1 cellular context compared by ENCODE assay signal in genomic region chr12:57031228-57031670, GRCh38.
TF ChIP-seq lines count a peak whose summit lies in the region.

No MANE protein-coding gene starts in this region.

TF ChIP-seq in K562, 482 proteins besides CTCF, POLR2A, EP300 and RAD21 (continues in another document):
- no peak for TF ChIP-seq NR2C1 (IDR thresholded peaks at IDR 0.05)
- no peak for TF ChIP-seq NR2C1 (tag; IDR thresholded peaks at IDR 0.05)
- TF ChIP-seq ZNF133 (CRISPR knock-in tag; IDR thresholded peaks at IDR 0.05): no peak
- TF ChIP-seq HDAC8 (tag; IDR thresholded peaks at IDR 0.05): no peak
- TF ChIP-seq MAX (CRISPR knock-in tag; IDR thresholded peaks at IDR 0.05): no peak
- TF ChIP-seq STAT5A (IDR thresholded peaks at IDR 0.05; ENCODE audit: borderline replicate concordance, low read length): no peak
- TF ChIP-seq MEIS2 (IDR thresholded peaks at IDR 0.05; ENCODE audit: partially characterized antibody): no peak
- TF ChIP-seq PKNOX1 (IDR thresholded peaks at IDR 0.05): 0 out of 2 replicates have a peak, but pooled peaks have one; percentile 15
- no peak for TF ChIP-seq ZNF146 (CRISPR knock-in tag; IDR thresholded peaks at IDR 0.05; ENCODE audit: unreplicated experiment)
- TF ChIP-seq CTCFL (IDR thresholded peaks at IDR 0.05; ENCODE audit: borderline replicate concordance, insufficient read depth, low read depth, low read length, poor library complexity, severe bottlenecking): no peak
- no peak for TF ChIP-seq KLF10 (CRISPR knock-in tag; IDR thresholded peaks at IDR 0.05)
- no peak for TF ChIP-seq GTF2A2 (tag; IDR thresholded peaks at IDR 0.05)
- TF ChIP-seq TOE1 (IDR thresholded peaks at IDR 0.05; ENCODE audit: borderline replicate concordance): no peak
- no peak for TF ChIP-seq TOE1 (CRISPR knock-in tag; IDR thresholded peaks at IDR 0.05; ENCODE audit: borderline replicate concordance, low read depth)
- no peak for TF ChIP-seq SIN3A (IDR thresholded peaks at IDR 0.05; ENCODE audit: borderline replicate concordance in 2 of 2, control insufficient read depth in 1 of 2, low read depth in 2 of 2, low read length in 2 of 2)
- no peak for TF ChIP-seq MTA3 (IDR thresholded peaks at IDR 0.05; ENCODE audit: borderline replicate concordance)
- no peak for TF ChIP-seq PBX2 (CRISPR knock-in tag; IDR thresholded peaks at IDR 0.05; ENCODE audit: low read depth)
- TF ChIP-seq PBX2 (tag; conservative IDR thresholded peaks at IDR 0.05; ENCODE audit: low read depth): 0 out of 2 replicates have a peak, but pooled peaks have one; percentile 17
- TF ChIP-seq CTBP1 (IDR thresholded peaks at IDR 0.05; ENCODE audit: borderline replicate concordance): peak; percentile 37; the same call in 1 of the 2 replicates
- TF ChIP-seq NFIC (IDR thresholded peaks at IDR 0.05): peak; percentile 87
- TF ChIP-seq GATAD2A (IDR thresholded peaks at IDR 0.05): no peak
- TF ChIP-seq KDM4B (IDR thresholded peaks at IDR 0.05; ENCODE audit: borderline replicate concordance in 2 of 2, low read depth in 1 of 2): no peak
- TF ChIP-seq CC2D1A (IDR thresholded peaks at IDR 0.05): no peak
- no peak for TF ChIP-seq CBFA2T3 (IDR thresholded peaks at IDR 0.05)
- TF ChIP-seq ZNF592 (IDR thresholded peaks at IDR 0.05): no peak
- TF ChIP-seq EP400 (IDR thresholded peaks at IDR 0.05): no peak
- TF ChIP-seq TAF9B (IDR thresholded peaks at IDR 0.05; ENCODE audit: partially characterized antibody): no peak
- no peak for TF ChIP-seq KHSRP (IDR thresholded peaks at IDR 0.05)
- TF ChIP-seq ZBTB26 (CRISPR knock-in tag; IDR thresholded peaks at IDR 0.05): no peak
- no peak for TF ChIP-seq ZNF121 (CRISPR knock-in tag; conservative IDR thresholded peaks at IDR 0.05)
- no peak for TF ChIP-seq CBX5 (IDR thresholded peaks at IDR 0.05; ENCODE audit: borderline replicate concordance, low read depth)
- TF ChIP-seq HLTF (IDR thresholded peaks at IDR 0.05): no peak
- TF ChIP-seq POLR3A (IDR thresholded peaks at IDR 0.05; ENCODE audit: borderline replicate concordance, extremely low read depth, insufficient read depth, insufficient read length): no peak
- peak; percentile 27 for TF ChIP-seq PRDM10 (IDR thresholded peaks at IDR 0.05; ENCODE audit: partially characterized antibody)
- TF ChIP-seq CREB3 (tag; conservative IDR thresholded peaks at IDR 0.05; ENCODE audit: low read depth): no peak
- TF ChIP-seq TAF1 (IDR thresholded peaks at IDR 0.05; ENCODE audit: control insufficient read depth, extremely low read depth, insufficient read depth, low read length, severe bottlenecking): no peak
- TF ChIP-seq E2F3 (CRISPR knock-in tag; IDR thresholded peaks at IDR 0.05): no peak
- no peak for TF ChIP-seq DDX20 (tag; IDR thresholded peaks at IDR 0.05; ENCODE audit: low read depth)
- no peak for TF ChIP-seq TAF15 (IDR thresholded peaks at IDR 0.05; ENCODE audit: low read depth, low read length)
- TF ChIP-seq POLR2AphosphoS5 (IDR thresholded peaks at IDR 0.05; ENCODE audit: control insufficient read depth, insufficient read depth, low read depth, low read length): no peak
- TF ChIP-seq KAT2B (IDR thresholded peaks at IDR 0.05; ENCODE audit: low read depth, low read length): no peak
- no peak for TF ChIP-seq ZNF512 (tag; IDR thresholded peaks at IDR 0.05)
- no peak for TF ChIP-seq HMG20B (CRISPR knock-in tag; IDR thresholded peaks at IDR 0.05)
- TF ChIP-seq ARID3A (IDR thresholded peaks at IDR 0.05; ENCODE audit: borderline replicate concordance, low read depth, low read length): no peak
